8 cellular contexts compared by ENCODE assay signal in genomic region chr5:75337366-75338021, GRCh38. TPM values are rescaled to one million over a fixed set of nuclear protein-coding genes. Genes with fewer than 3 reads are reported as not detected.
DNase-seq lines count a peak whose midpoint lies in the region; ATAC-seq, FAIRE-seq and TF ChIP-seq lines count a peak whose summit lies in the region.

No MANE protein-coding gene starts in this region.

- CTCF ChIA-PET in CD4-positive, alpha-beta T cell (lab: Charles Lee): interaction anchor here (0.9 to 1.7 kb wide), 4 partner anchors 14 to 570 kb away, joined by 3 to 14 read pairs (median 4); partner anchors contain the start of genes ANKRD31, GFM2 and NSA2

- no peaks in the 10 kb centered on the region for H3K27me3 ChIP-seq in CD4-positive, alpha-beta T cell (ENCODE audit: control insufficient read depth, insufficient read depth, low read length)
- H3K27me3 ChIP-seq in bronchial epithelial cell (ENCODE audit: control insufficient read depth, insufficient read depth, low read length): no peaks in the 10 kb centered on the region

- H3K36me3 ChIP-seq in bronchial epithelial cell (ENCODE audit: control insufficient read depth, insufficient read depth, low read length): no peaks in the 10 kb centered on the region

- POLR2A ChIA-PET in CD4-positive, alpha-beta T cell (lab: Charles Lee): interaction anchor here (0.5 to 1.7 kb wide), 15 partner anchors 12 to 988 kb away, joined by 3 to 29 read pairs (median 4); partner anchors contain the start of genes ANKRD31, CERT1, FAM169A and GCNT4

- TF ChIP-seq CTCF in CD4-positive, alpha-beta T cell (IDR thresholded peaks at IDR 0.05): no peak
- TF ChIP-seq CTCF in bronchial epithelial cell (IDR thresholded peaks at IDR 0.05; ENCODE audit: insufficient read depth, low read length, severe bottlenecking): no peak

- H3K36me3 Mint-ChIP-seq in CD4-positive, alpha-beta T cell (ENCODE audit: low read depth): peaks cover 5% of the 10 kb centered on the region

- H3K4me3 ChIP-seq in bronchial epithelial cell (ENCODE audit: low read depth, low read length): peak overlapping the region; percentile 93

- ATAC-seq in CD4-positive, alpha-beta T cell (ENCODE audit: poor library complexity): no peak
- peak; percentile 3 for ATAC-seq in GM21825 (IDR thresholded peaks at IDR 0.05; ENCODE audit: unreplicated experiment)

- no peaks in the 10 kb centered on the region for H3K9me3 ChIP-seq in CD4-positive, alpha-beta T cell (ENCODE audit: control insufficient read depth, low read length)

- intact Hi-C loops in CD4-positive, alpha-beta T cell (cut with DNase I, micrococcal nuclease): loop anchor here (1.0 to 10.0 kb wide), 10 partner anchors 100 to 1773 kb away; partner anchors contain the start of genes AGGF1 (in 1 of the 2), ANKRA2 (in 1 of the 2), ANKRD31 (in 1 of the 2) and CERT1 (in 1 of the 2)

- no peak for FAIRE-seq in bronchial epithelial cell (lab: Jason Lieb, UNC)

- H3K27ac Mint-ChIP-seq in CD4-positive, alpha-beta T cell: no peak overlapping the region

- no peaks in the 10 kb centered on the region for H3K27me3 Mint-ChIP-seq in CD4-positive, alpha-beta T cell

- peaks cover 45% of the 10 kb centered on the region for H3K4me1 Mint-ChIP-seq in CD4-positive, alpha-beta T cell (ENCODE audit: low read depth)

- H3K27ac ChIP-seq in CD4-positive, alpha-beta T cell (ENCODE audit: low read depth, low read length): peak overlapping the region; percentile 64

- no peaks in the 10 kb centered on the region for H3K9me3 Mint-ChIP-seq in CD4-positive, alpha-beta T cell

- no peak overlapping the region for H3K4me3 Mint-ChIP-seq in CD4-positive, alpha-beta T cell

- DNase-seq in CD4-positive, alpha-beta T cell: peak in 3 of 10 experiments; percentile 3 to 14 (median 7)
- peak; percentile 17 for DNase-seq in RPMI7951 (ENCODE audit: low read depth)
- DNase-seq in bronchial epithelial cell (ENCODE audit: low read depth): no peak
- DNase-seq in kidney tubule cell (ENCODE audit: low spot score): peak; percentile 29
- DNase-seq in stimulated activated CD4-positive, alpha-beta T cell treated with anti-CD3 and anti-CD28 coated beads, Interleukin-4, amount 100 ng/mL, for 24 hours: peak; percentile 39
- no peak for DNase-seq in DMS79 (lab: John Stamatoyannopoulos, UW)
- no peak for DNase-seq in iPS-NIHi7 (ENCODE audit: extremely low spot score)

RNA-seq across cellular contexts. Expression of gene HMGCR, which starts 0.5 kb away (rescaled TPM):
- 10 to 100 TPM; 55.5 to 61.5 TPM for total RNA-seq in CD4-positive, alpha-beta T cell
- 28.4 and 33.9 TPM in 2 replicates for total RNA-seq in RPMI7951 (2014; rRNA removed; shearing (Covaris generic))
- total RNA-seq in bronchial epithelial cell: 83.7 and 124 TPM in 2 replicates

Comparison
In these comparisons a context has a peak if more than half of its experiments do, and no peak if none do; other contexts are left out.
1. DNase-seq: peak in RPMI7951 (single experiment), kidney tubule cell (single experiment) and stimulated activated CD4-positive, alpha-beta T cell treated with anti-CD3 and anti-CD28 coated beads, Interleukin-4, amount 100 ng/mL, for 24 hours (single experiment); none in bronchial epithelial cell (single experiment), DMS79 (single experiment) and iPS-NIHi7 (single experiment).